19 cellular contexts compared by ENCODE assay signal in the genomic region with DNA sequence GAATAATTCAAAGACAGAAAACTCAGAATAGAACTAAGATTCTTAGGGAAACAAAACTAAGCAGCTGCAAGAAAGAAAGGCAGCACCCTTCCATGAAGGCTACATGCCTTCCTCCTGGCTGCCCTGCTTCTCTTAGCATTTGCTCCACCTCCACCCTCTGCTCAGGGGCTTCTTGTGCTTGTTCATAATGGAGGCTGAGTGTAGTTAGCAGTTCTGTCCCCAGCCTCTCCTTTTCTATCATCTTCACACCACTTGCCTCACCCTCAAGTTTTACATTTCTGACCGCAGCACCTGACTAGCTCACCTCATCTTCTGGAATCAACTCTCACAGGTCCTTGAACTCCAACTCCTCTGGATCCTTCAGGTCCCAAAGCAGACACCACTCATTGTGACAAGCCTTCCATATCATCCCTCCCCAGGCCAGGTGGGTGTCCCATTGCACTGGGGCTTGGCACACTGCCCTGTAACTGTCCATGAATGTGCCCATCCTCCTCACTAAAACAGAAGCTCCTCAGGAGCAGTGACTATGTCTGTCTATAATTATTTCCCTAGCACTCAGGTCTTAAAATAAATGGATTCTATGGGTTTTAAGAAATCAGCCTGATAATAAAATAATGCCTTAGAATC.
DNase-seq lines count a peak whose midpoint lies in the region; ATAC-seq and TF ChIP-seq lines count a peak whose summit lies in the region.
"Had no signal": no experiment of that assay in that cellular context is flagged by ENCODE, and none has a peak within 500 bp of the region (broad histone marks: within the 10 kb centered on the region; RNA-seq: fewer than 3 reads in every experiment).

No MANE protein-coding gene starts in this region.

- H3K18ac ChIP-seq in H9 (ENCODE audit: insufficient read length, low read depth, low read length): no peak overlapping the region

- H3K4me1 ChIP-seq in H9 (ENCODE audit: insufficient read depth, low read length): no peaks in the 10 kb centered on the region
- H3K4me1 ChIP-seq: A549 had no signal

- no peak overlapping the region for H2BK15ac ChIP-seq in H9 (ENCODE audit: low read depth, low read length)

- H2BK12ac ChIP-seq in H9 (ENCODE audit: insufficient read length, low read depth, low read length): no peak overlapping the region

- no peak overlapping the region for H4K91ac ChIP-seq in H9 (ENCODE audit: insufficient read length, low read depth, low read length)

- no peak overlapping the region for H2BK20ac ChIP-seq in H9 (ENCODE audit: low read depth, low read length, poor library complexity, severe bottlenecking)

- no peaks in the 10 kb centered on the region for H3K27me3 Mint-ChIP-seq in activated T-cell treated with anti-CD3 and anti-CD28 coated beads, Interleukin-2, amount 50 U/mL, for 72 hours (ENCODE audit: low read depth)
- H3K27me3 Mint-ChIP-seq in H9 (ENCODE audit: low read depth) (no peaks in the 10 kb centered on the region), progenitor cell of endocrine pancreas (no peaks in the 10 kb centered on the region)
- H3K27me3 Mint-ChIP-seq in activated T-helper 17 cell treated with anti-CD3 and anti-CD28 coated beads, Interleukin-2, amount 50 U/mL, for 72 hours: no peaks in the 10 kb centered on the region
- H3K27me3 Mint-ChIP-seq: CD4-positive, alpha-beta memory T cell had no signal

- H3K9me3 ChIP-seq in H9 (ENCODE audit: control insufficient read depth, low read depth, low read length): no peaks in the 10 kb centered on the region
- H3K9me3 ChIP-seq: A549 had no signal

- H3K4ac ChIP-seq in H9 (ENCODE audit: low read depth, low read length): no peak overlapping the region

- H3K79me1 ChIP-seq in H9 (ENCODE audit: insufficient read depth, low read depth, low read length, poor library complexity, severe bottlenecking): no peaks in the 10 kb centered on the region

- no peak overlapping the region for H2BK120ac ChIP-seq in H9 (ENCODE audit: low read depth, low read length, poor library complexity, severe bottlenecking)

- H3K14ac ChIP-seq in H9 (ENCODE audit: insufficient read depth, low read length): no peak overlapping the region

- no peak overlapping the region for H3K9ac ChIP-seq in H9 (ENCODE audit: extremely low read depth, insufficient read length, low read length)

- H3K36me3 Mint-ChIP-seq in activated T-cell treated with anti-CD3 and anti-CD28 coated beads, Interleukin-2, amount 50 U/mL, for 72 hours (ENCODE audit: insufficient read depth in 2 of 2): no peaks in the 10 kb centered on the region
- peaks cover 4 to 12% (median 11%) of the 10 kb centered on the region in 3 experiments for H3K36me3 Mint-ChIP-seq in H9 (ENCODE audit: insufficient read depth in 1 of 3, low read depth in 3 of 3)
- H3K36me3 Mint-ChIP-seq in activated T-helper 17 cell treated with anti-CD3 and anti-CD28 coated beads, Interleukin-2, amount 50 U/mL, for 72 hours (ENCODE audit: low read depth): no peaks in the 10 kb centered on the region
- H3K36me3 Mint-ChIP-seq in progenitor cell of endocrine pancreas (ENCODE audit: insufficient read depth): peaks cover 17% of the 10 kb centered on the region
- H3K36me3 Mint-ChIP-seq: CD4-positive, alpha-beta memory T cell had no signal

- H3K79me2 ChIP-seq in H9 (ENCODE audit: insufficient read depth, low read length): no peaks in the 10 kb centered on the region

- H3K4me3 Mint-ChIP-seq in activated T-cell treated with anti-CD3 and anti-CD28 coated beads, Interleukin-2, amount 50 U/mL, for 72 hours: no peak overlapping the region
- H3K4me3 Mint-ChIP-seq in H9 (no peak overlapping the region), progenitor cell of endocrine pancreas (ENCODE audit: low read depth) (no peak overlapping the region)
- no peak overlapping the region for H3K4me3 Mint-ChIP-seq in activated T-helper 17 cell treated with anti-CD3 and anti-CD28 coated beads, Interleukin-2, amount 50 U/mL, for 72 hours
- H3K4me3 Mint-ChIP-seq: CD4-positive, alpha-beta memory T cell had no signal

- WGBS in H9 (ENCODE audit: extremely low coverage, insufficient read length, low lambda C conversion rate): no CpG with 5 or more reads among the region's 1 CpG

- TF ChIP-seq CTCF in H9 (conservative IDR thresholded peaks at IDR 0.05) (no peak), progenitor cell of endocrine pancreas (IDR thresholded peaks at IDR 0.05; ENCODE audit: unreplicated experiment) (no peak)

- no peaks in the 10 kb centered on the region for H3K9me3 Mint-ChIP-seq in activated T-cell treated with anti-CD3 and anti-CD28 coated beads, Interleukin-2, amount 50 U/mL, for 72 hours
- peaks cover 0 to 3% of the 10 kb centered on the region in 2 experiments; a peak in 3 of 5 replicates for H3K9me3 Mint-ChIP-seq in H9
- H3K9me3 Mint-ChIP-seq in activated T-helper 17 cell treated with anti-CD3 and anti-CD28 coated beads, Interleukin-2, amount 50 U/mL, for 72 hours: no peaks in the 10 kb centered on the region
- peaks cover 17% of the 10 kb centered on the region for H3K9me3 Mint-ChIP-seq in progenitor cell of endocrine pancreas (ENCODE audit: low read depth)

- H3K27ac Mint-ChIP-seq in activated T-cell treated with anti-CD3 and anti-CD28 coated beads, Interleukin-2, amount 50 U/mL, for 72 hours: no peak overlapping the region
- H3K27ac Mint-ChIP-seq in H9: peak overlapping the region in 2 of 3 experiments; percentile 1 to 46; a peak in 2 of 7 replicates
- no peak overlapping the region for H3K27ac Mint-ChIP-seq in activated T-helper 17 cell treated with anti-CD3 and anti-CD28 coated beads, Interleukin-2, amount 50 U/mL, for 72 hours
- peak overlapping the region; percentile 0 for H3K27ac Mint-ChIP-seq in progenitor cell of endocrine pancreas

- no peak overlapping the region for H3T11ph ChIP-seq in H9 (ENCODE audit: low read length)

- H2AFZ ChIP-seq in H9 (ENCODE audit: low read length): no peak overlapping the region

- no peak for DNase-seq in activated T-cell treated with anti-CD3 and anti-CD28 coated beads, Interleukin-2, amount 50 U/mL, for 72 hours
- DNase-seq in activated T-cell treated with anti-CD3 and anti-CD28 coated beads, Interleukin-2, amount 50 U/mL, for 1 hour: no peak
- DNase-seq in H9 (no peak), progenitor cell of endocrine pancreas (ENCODE audit: low spot score, unreplicated experiment) (no peak), NCI-H2107 treated with DMSO at 0.1 percent for 48 hours (lab: John Stamatoyannopoulos, UW; ENCODE audit: unreplicated experiment) (no peak), activated T-cell treated with anti-CD3 and anti-CD28 coated beads for 4 hours (no peak)
- DNase-seq: CD4-positive, alpha-beta memory T cell; DMS53; EL; NCI-H1092 treated with DMSO at 0.1 percent for 48 hours; NCI-H2081 treated with DMSO at 0.1 percent for 48 hours; NCI-H2227 treated with DMSO at 0.1 percent for 48 hours; NCI-H510A treated with DMSO at 0.1 percent for 48 hours; NCI-H774; OCI-M1; SHP77 had no signal

- no peak overlapping the region for H3K23ac ChIP-seq in H9 (ENCODE audit: insufficient read length, low read depth, low read length)

- no peak overlapping the region for H4K8ac ChIP-seq in H9 (replicated peaks; ENCODE audit: insufficient read length, low read depth, low read length)

- H2AK5ac ChIP-seq in H9 (ENCODE audit: insufficient read length, low read length): no peak overlapping the region

- no peak overlapping the region for H3K56ac ChIP-seq in H9 (ENCODE audit: insufficient read length, low read depth, low read length)

- no peaks in the 10 kb centered on the region for H3K27me3 ChIP-seq in H9 (ENCODE audit: insufficient read depth, low read length)

- no peak overlapping the region for H3K27ac ChIP-seq in H9 (ENCODE audit: insufficient read length, low read depth, low read length)
- H3K27ac ChIP-seq: A549, SK-N-MC had no signal

- H3K4me1 Mint-ChIP-seq in activated T-cell treated with anti-CD3 and anti-CD28 coated beads, Interleukin-2, amount 50 U/mL, for 72 hours (ENCODE audit: low read depth): no peaks in the 10 kb centered on the region
- H3K4me1 Mint-ChIP-seq in H9: peaks cover 19 to 23% of the 10 kb centered on the region in 2 experiments
- H3K4me1 Mint-ChIP-seq in activated T-helper 17 cell treated with anti-CD3 and anti-CD28 coated beads, Interleukin-2, amount 50 U/mL, for 72 hours: no peaks in the 10 kb centered on the region
- H3K4me1 Mint-ChIP-seq in progenitor cell of endocrine pancreas (ENCODE audit: low read depth): peaks cover 16% of the 10 kb centered on the region
- H3K4me1 Mint-ChIP-seq: CD4-positive, alpha-beta memory T cell had no signal

- no peaks in the 10 kb centered on the region for H4K20me1 ChIP-seq in H9 (ENCODE audit: control insufficient read depth, insufficient read depth, insufficient read length)

- H2BK5ac ChIP-seq in H9 (ENCODE audit: insufficient read length, low read length): no peak overlapping the region

- peak; percentile 39 to 43 for ATAC-seq in activated T-cell treated with anti-CD3 and anti-CD28 coated beads, Interleukin-2, amount 50 U/mL, for 72 hours (replicated peaks in 1 of 2)
- ATAC-seq in activated T-helper 17 cell treated with anti-CD3 and anti-CD28 coated beads, Interleukin-2, amount 50 U/mL, for 72 hours (replicated peaks): peak; percentile 58

- H3K23me2 ChIP-seq in H9 (ENCODE audit: insufficient read length, low read depth, low read length, poor library complexity, severe bottlenecking): no peaks in the 10 kb centered on the region

- no peak overlapping the region for H3K4me2 ChIP-seq in H9 (ENCODE audit: insufficient read depth, insufficient read length, low read length)
- H3K4me2 ChIP-seq: A549 had no signal

- H4K5ac ChIP-seq in H9 (ENCODE audit: insufficient read length, low read depth, low read length): no peak overlapping the region

Comparison
In these comparisons a context has a peak if more than half of its experiments do, and no peak if none do; other contexts are left out.
1. H3K27ac Mint-ChIP-seq: peak in H9 (2 of 3) and progenitor cell of endocrine pancreas (single experiment); none in activated T-cell treated with anti-CD3 and anti-CD28 coated beads, Interleukin-2, amount 50 U/mL, for 72 hours (single experiment) and activated T-helper 17 cell treated with anti-CD3 and anti-CD28 coated beads, Interleukin-2, amount 50 U/mL, for 72 hours (single experiment).